ENCODE assay signal across 14 cellular contexts in genomic region chr7:2837476-2837875, GRCh38. TPM values are rescaled to one million over a fixed set of nuclear protein-coding genes. Genes with fewer than 3 reads are reported as not detected.
DNase-seq lines count a peak whose midpoint lies in the region; ATAC-seq and TF ChIP-seq lines count a peak whose summit lies in the region.
"Had no signal": no experiment of that assay in that cellular context is flagged by ENCODE, and none has a peak within 500 bp of the region (broad histone marks: within the 10 kb centered on the region; RNA-seq: fewer than 3 reads in every experiment).

No MANE protein-coding gene starts in this region.

- no peak overlapping the region for H2BK5ac ChIP-seq in trophoblast cell (ENCODE audit: low read depth, low read length, poor library complexity)

- H2AFZ ChIP-seq in Loucy (ENCODE audit: low read length) = no peak overlapping the region
- no peak overlapping the region for H2AFZ ChIP-seq in trophoblast cell (ENCODE audit: insufficient read depth, low read length, poor library complexity)

- in situ Hi-C loops in transverse colon (cut with MboI; ENCODE audit: low pct_ligation_motif_present in 1 of 4, low pct_unique_long_range_greater_than_20kb in 1 of 4, low sequenced_read_pairs in 3 of 4) = no loop called here

- H3K4me3 ChIP-seq in Loucy (ENCODE audit: low read length, poor library complexity, severe bottlenecking) (peak overlapping the region; percentile 83), choroid plexus epithelial cell (ENCODE audit: low read depth, low read length) (no peak overlapping the region), trophoblast cell (ENCODE audit: low read depth, low read length) (no peak overlapping the region), transverse colon (no peak overlapping the region)

- DNase-seq in activated naive CD8-positive, alpha-beta T cell treated with anti-CD3 and anti-CD28 coated beads, Interleukin-2, amount 50 U/mL, for 24 hours = no peak
- DNase-seq in choroid plexus epithelial cell (ENCODE audit: low read depth) (peak; percentile 20), trophoblast cell (no peak), transverse colon (no peak), EL (no peak), AG08395 (ENCODE audit: low spot score) (no peak)
- DNase-seq: HCEC 1CT; mesendoderm; NCI-H1417 treated with DMSO at 0.1 percent for 48 hours; NCI-H446; stimulated activated CD4-positive, alpha-beta T cell treated with anti-CD3 and anti-CD28 coated beads, Interleukin-2, amount 100 ng/mL, for 48 hours; stimulated activated naive CD4-positive, alpha-beta T cell had no signal

- H4K20me1 ChIP-seq in Loucy (ENCODE audit: insufficient read depth, low read length, poor library complexity, severe bottlenecking) = peaks cover 24% of the 10 kb centered on the region

- no peaks in the 10 kb centered on the region for H3K9me3 ChIP-seq in Loucy (ENCODE audit: insufficient read depth, low read depth, low read length)
- H3K9me3 ChIP-seq in trophoblast cell (ENCODE audit: insufficient read depth, low read depth, low read length) = no peaks in the 10 kb centered on the region
- no peaks in the 10 kb centered on the region for H3K9me3 ChIP-seq in transverse colon

- no peak overlapping the region for H3K18ac ChIP-seq in trophoblast cell (ENCODE audit: low read length)

- H3K36me3 Mint-ChIP-seq in activated naive CD8-positive, alpha-beta T cell = peaks cover 15% of the 10 kb centered on the region
- peaks cover 22% of the 10 kb centered on the region for H3K36me3 Mint-ChIP-seq in activated naive CD8-positive, alpha-beta T cell treated with anti-CD3 and anti-CD28 coated beads, Interleukin-2, amount 50 U/mL, for 24 hours (ENCODE audit: low read depth)

- no peak overlapping the region for H3K14ac ChIP-seq in trophoblast cell (ENCODE audit: low read length)

- H3K27ac ChIP-seq in trophoblast cell (ENCODE audit: low read depth, low read length) (peak overlapping the region; percentile 20), transverse colon (no peak overlapping the region)

- H4K91ac ChIP-seq in trophoblast cell (ENCODE audit: low read depth, low read length) = no peak overlapping the region

- no peaks in the 10 kb centered on the region for H3K27me3 Mint-ChIP-seq in activated naive CD8-positive, alpha-beta T cell
- H3K27me3 Mint-ChIP-seq in activated naive CD8-positive, alpha-beta T cell treated with anti-CD3 and anti-CD28 coated beads, Interleukin-2, amount 50 U/mL, for 24 hours = no peaks in the 10 kb centered on the region

- TF ChIP-seq CTCF in Loucy (conservative IDR thresholded peaks at IDR 0.05; ENCODE audit: low read length) (no peak), choroid plexus epithelial cell (conservative IDR thresholded peaks at IDR 0.05; ENCODE audit: low read depth, low read length) (no peak), transverse colon (IDR thresholded peaks at IDR 0.05) (no peak)

- H3K27me3 ChIP-seq in Loucy (ENCODE audit: insufficient read depth, low read length, poor library complexity, severe bottlenecking) (no peaks in the 10 kb centered on the region), trophoblast cell (ENCODE audit: insufficient read depth, low read length) (no peaks in the 10 kb centered on the region), transverse colon (no peaks in the 10 kb centered on the region)

- H3K4me1 Mint-ChIP-seq in activated naive CD8-positive, alpha-beta T cell (ENCODE audit: low read depth) = peaks cover 48% of the 10 kb centered on the region
- H3K4me1 Mint-ChIP-seq in activated naive CD8-positive, alpha-beta T cell treated with anti-CD3 and anti-CD28 coated beads, Interleukin-2, amount 50 U/mL, for 24 hours = peaks cover 44% of the 10 kb centered on the region

- no peaks in the 10 kb centered on the region for H3K9me2 ChIP-seq in Loucy (replicated peaks; ENCODE audit: low read depth, low read length)

- no peak overlapping the region for H2AK5ac ChIP-seq in trophoblast cell (ENCODE audit: low read length)

- H3K79me2 ChIP-seq in Loucy (ENCODE audit: insufficient read depth, low read length) = peaks cover 99% of the 10 kb centered on the region
- peaks cover 38% of the 10 kb centered on the region for H3K79me2 ChIP-seq in trophoblast cell (ENCODE audit: control insufficient read depth, insufficient read depth, low read length, poor library complexity)

- H3K36me3 ChIP-seq in Loucy (ENCODE audit: insufficient read depth, low read length) (peaks cover 18% of the 10 kb centered on the region), trophoblast cell (ENCODE audit: control insufficient read depth in 1 of 2, insufficient read depth in 2 of 2, low read length in 2 of 2) (peaks cover 15 to 32% of the 10 kb centered on the region in 2 experiments), transverse colon (no peaks in the 10 kb centered on the region)

- H3K9me3 Mint-ChIP-seq in activated naive CD8-positive, alpha-beta T cell (ENCODE audit: low read depth) = no peaks in the 10 kb centered on the region
- H3K9me3 Mint-ChIP-seq in activated naive CD8-positive, alpha-beta T cell treated with anti-CD3 and anti-CD28 coated beads, Interleukin-2, amount 50 U/mL, for 24 hours = no peaks in the 10 kb centered on the region

- H3K4me2 ChIP-seq in Loucy (ENCODE audit: low read depth, low read length, poor library complexity, severe bottlenecking) (peak overlapping the region; percentile 76), trophoblast cell (ENCODE audit: low read length) (no peak overlapping the region)

- H3K79me1 ChIP-seq in trophoblast cell (ENCODE audit: low read length) = peaks cover 22% of the 10 kb centered on the region

- H3K4ac ChIP-seq in trophoblast cell (ENCODE audit: low read depth, low read length) = no peak overlapping the region

- H3K23ac ChIP-seq in trophoblast cell (ENCODE audit: low read length) = no peak overlapping the region

- no peak overlapping the region for H4K8ac ChIP-seq in trophoblast cell (ENCODE audit: low read depth, low read length)

- no peak for TF ChIP-seq POLR2A in transverse colon (IDR thresholded peaks at IDR 0.05)

- H3K4me1 ChIP-seq in Loucy (ENCODE audit: insufficient read depth, low read length, poor library complexity, severe bottlenecking) (peaks cover 85% of the 10 kb centered on the region), trophoblast cell (ENCODE audit: control insufficient read depth in 1 of 2, insufficient read depth in 2 of 2, low read length in 2 of 2) (peaks cover 9 to 16% of the 10 kb centered on the region in 2 experiments), transverse colon (peaks cover 0 to 50% (median 11%) of the 10 kb centered on the region in 4 donors)

- no peak for ATAC-seq in activated naive CD8-positive, alpha-beta T cell treated with anti-CD3 and anti-CD28 coated beads, Interleukin-2, amount 50 U/mL, for 24 hours

- H4K12ac ChIP-seq in trophoblast cell (ENCODE audit: low read depth, low read length) = no peak overlapping the region

- no CpG with 5 or more reads among the region's 3 CpGs for WGBS in trophoblast cell (ENCODE audit: extremely low coverage, insufficient coverage, insufficient read length)
- WGBS in transverse colon (ENCODE audit: low coverage in 1 of 2), 2 donors = 30 to 33% methylated on average over 3 of the region's 3 CpGs

- H3K9ac ChIP-seq in Loucy (ENCODE audit: low read depth, low read length, poor library complexity, severe bottlenecking) = peak overlapping the region; percentile 56
- no peak overlapping the region for H3K9ac ChIP-seq in trophoblast cell (ENCODE audit: low read length)

- H3K27ac Mint-ChIP-seq in activated naive CD8-positive, alpha-beta T cell = no peak overlapping the region
- H3K27ac Mint-ChIP-seq in activated naive CD8-positive, alpha-beta T cell treated with anti-CD3 and anti-CD28 coated beads, Interleukin-2, amount 50 U/mL, for 24 hours = no peak overlapping the region

- no peak overlapping the region for H2BK12ac ChIP-seq in trophoblast cell (ENCODE audit: low read length)

- H2BK120ac ChIP-seq in trophoblast cell (ENCODE audit: insufficient read depth, low read length, poor library complexity) = no peak overlapping the region

- no peak for TF ChIP-seq EP300 in transverse colon (IDR thresholded peaks at IDR 0.05; ENCODE audit: low read depth)

- intact Hi-C loops in transverse colon (cut with DNase I; ENCODE audit: low total_unique reads) = no loop called here

- peak overlapping the region; percentile 9 for H3K4me3 Mint-ChIP-seq in activated naive CD8-positive, alpha-beta T cell
- H3K4me3 Mint-ChIP-seq in activated naive CD8-positive, alpha-beta T cell treated with anti-CD3 and anti-CD28 coated beads, Interleukin-2, amount 50 U/mL, for 24 hours = no peak overlapping the region

- 0 out of 2 replicates have a peak, but pooled peaks cover 4% of the 10 kb centered on the region for H3F3A ChIP-seq in Loucy (ENCODE audit: low read depth)

RNA-seq across cellular contexts. Expression of gene GNA12, which starts 6.6 kb away (rescaled TPM):
- polyA plus RNA-seq in trophoblast cell (2013) = 166 and 173 TPM in 2 replicates
- total RNA-seq in transverse colon = 10 to 100 TPM; 18.9 to 39.6 (median 22.2) TPM
